17 cellular contexts compared by ENCODE assay signal in the genomic region with DNA sequence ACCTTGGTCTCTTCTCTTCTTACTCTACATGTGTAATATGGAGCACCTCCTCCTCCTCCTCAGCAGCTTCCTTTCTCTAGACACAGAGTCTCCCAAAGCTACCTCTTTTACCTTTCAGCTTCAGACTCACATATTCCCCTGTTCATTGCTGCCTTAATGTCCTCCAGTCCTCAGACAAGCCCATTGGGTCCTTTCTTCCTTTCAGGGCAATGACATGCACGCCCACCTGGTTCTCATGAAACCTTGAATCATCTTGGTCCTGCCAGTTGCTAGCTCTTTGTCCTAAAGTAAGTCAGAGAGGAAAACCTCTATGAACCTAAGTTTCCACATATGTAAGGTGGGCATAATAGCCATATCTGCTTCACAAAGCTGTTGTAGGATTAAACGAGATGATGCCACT.
"Had no signal": no experiment of that assay in that cellular context is flagged by ENCODE, and none has a peak within 500 bp of the region (broad histone marks: within the 10 kb centered on the region; RNA-seq: fewer than 3 reads in every experiment).

No MANE protein-coding gene starts in this region.

- H3K9me3 ChIP-seq: esophagus squamous epithelium, testis had no signal

- H3K27ac Mint-ChIP-seq: activated CD4-positive, alpha-beta memory T cell treated with anti-CD3 and anti-CD28 coated beads, Interleukin-2, amount 10 ng/mL, durations not matched to agents 7 days and 5 days; activated naive CD4-positive, alpha-beta T cell treated with anti-CD3 and anti-CD28 coated beads, Interleukin-2, amount 50 U/mL, for 24 hours; stimulated activated naive CD8-positive, alpha-beta T cell treated with anti-CD3 and anti-CD28 coated beads, Interleukin-15, Interleukin-2, amounts not matched to agents 100 ng/mL and 50 ng/mL, for 24 hours had no signal

- H3K27ac ChIP-seq: esophagus squamous epithelium, parathyroid adenoma, SK-N-MC, testis had no signal

- H3K27me3 Mint-ChIP-seq: activated naive CD4-positive, alpha-beta T cell treated with anti-CD3 and anti-CD28 coated beads, Interleukin-2, amount 50 U/mL, for 24 hours; stimulated activated naive CD8-positive, alpha-beta T cell treated with anti-CD3 and anti-CD28 coated beads, Interleukin-15, Interleukin-2, amounts not matched to agents 100 ng/mL and 50 ng/mL, for 24 hours had no signal

- H3K4me3 Mint-ChIP-seq: activated CD4-positive, alpha-beta memory T cell treated with anti-CD3 and anti-CD28 coated beads, Interleukin-2, amount 10 ng/mL, durations not matched to agents 7 days and 5 days; activated naive CD4-positive, alpha-beta T cell treated with anti-CD3 and anti-CD28 coated beads, Interleukin-2, amount 50 U/mL, for 24 hours; stimulated activated naive CD8-positive, alpha-beta T cell treated with anti-CD3 and anti-CD28 coated beads, Interleukin-15, Interleukin-2, amounts not matched to agents 100 ng/mL and 50 ng/mL, for 24 hours had no signal

- DNase-seq: activated CD4-positive, alpha-beta memory T cell treated with anti-CD3 and anti-CD28 coated beads, Interleukin-2, amount 10 ng/mL, durations not matched to agents 7 days and 5 days; activated CD4-positive, CD25-positive, alpha-beta regulatory T cell treated with anti-CD3 and anti-CD28 coated beads, Interleukin-2, amount 50 U/mL, for 72 hours; activated CD8-positive, alpha-beta memory T cell treated with anti-CD3 and anti-CD28 coated beads, Interleukin-2, amount 50 U/mL, for 4 hours; activated effector memory CD4-positive, alpha-beta T cell treated with anti-CD3 and anti-CD28 coated beads, Interleukin-2, amount 50 U/mL, for 16 hours; activated T-cell treated with anti-CD3 and anti-CD28 coated beads, Interleukin-2, amount 50 U/mL, for 48 hours; amniotic stem cell; central memory CD4-positive, alpha-beta T cell; cortex of kidney; effector CD4-positive, alpha-beta T cell; esophagus squamous epithelium; foreskin fibroblast; stimulated activated CD4-positive, alpha-beta T cell treated with anti-CD3 and anti-CD28 coated beads, Interleukin-2, amount 100 ng/mL, for 48 hours; testis had no signal

- H3K36me3 ChIP-seq: esophagus squamous epithelium had no signal

- H3K4me1 Mint-ChIP-seq: activated CD4-positive, alpha-beta memory T cell treated with anti-CD3 and anti-CD28 coated beads, Interleukin-2, amount 10 ng/mL, durations not matched to agents 7 days and 5 days; activated naive CD4-positive, alpha-beta T cell treated with anti-CD3 and anti-CD28 coated beads, Interleukin-2, amount 50 U/mL, for 24 hours had no signal

- H3K36me3 Mint-ChIP-seq: activated naive CD4-positive, alpha-beta T cell treated with anti-CD3 and anti-CD28 coated beads, Interleukin-2, amount 50 U/mL, for 24 hours had no signal

- H3K9me3 Mint-ChIP-seq: activated CD4-positive, alpha-beta memory T cell treated with anti-CD3 and anti-CD28 coated beads, Interleukin-2, amount 10 ng/mL, durations not matched to agents 7 days and 5 days; activated naive CD4-positive, alpha-beta T cell treated with anti-CD3 and anti-CD28 coated beads, Interleukin-2, amount 50 U/mL, for 24 hours; stimulated activated naive CD8-positive, alpha-beta T cell treated with anti-CD3 and anti-CD28 coated beads, Interleukin-15, Interleukin-2, amounts not matched to agents 100 ng/mL and 50 ng/mL, for 24 hours had no signal

- H3K4me3 ChIP-seq: esophagus squamous epithelium, SK-N-MC, testis had no signal
